In genomic region chr17:74326506-74326905, GRCh38 we compare ENCODE assay signal across 2 cellular contexts.
TF ChIP-seq lines count a peak whose summit lies in the region.

No MANE protein-coding gene starts in this region.

TF ChIP-seq in IMR-90, 13 proteins besides CTCF, POLR2A, EP300 and RAD21 (continued from another document):
- no peak for TF ChIP-seq SMC3 (IDR thresholded peaks at IDR 0.05; ENCODE audit: low read depth, low read length)
- TF ChIP-seq MXI1 (IDR thresholded peaks at IDR 0.05; ENCODE audit: borderline replicate concordance, low read depth, low read length), result no peak
- TF ChIP-seq FOS (IDR thresholded peaks at IDR 0.05; ENCODE audit: low read depth, low read length), result no peak
- TF ChIP-seq RFX5 (IDR thresholded peaks at IDR 0.05; ENCODE audit: low read depth, low read length), result no peak
- TF ChIP-seq ELK1 (IDR thresholded peaks at IDR 0.05; ENCODE audit: borderline replicate concordance, low read depth, low read length), result no peak
- no peak for TF ChIP-seq NFE2L2 (IDR thresholded peaks at IDR 0.05; ENCODE audit: low read depth, low read length)
- no peak for TF ChIP-seq MAZ (IDR thresholded peaks at IDR 0.05; ENCODE audit: borderline replicate concordance, low read depth, low read length)
- TF ChIP-seq USF2 (IDR thresholded peaks at IDR 0.05; ENCODE audit: low read depth, low read length), result no peak
- no peak for TF ChIP-seq BHLHE40 (IDR thresholded peaks at IDR 0.05; ENCODE audit: low read depth, low read length)
- TF ChIP-seq MAFK (IDR thresholded peaks at IDR 0.05; ENCODE audit: low read depth, low read length), result no peak
- TF ChIP-seq RCOR1 (IDR thresholded peaks at IDR 0.05; ENCODE audit: insufficient replicate concordance, low read length), result no peak
- TF ChIP-seq CEBPB (IDR thresholded peaks at IDR 0.05; ENCODE audit: low read depth, low read length), result no peak

TF ChIP-seq in SK-N-SH treated with all-trans-retinoic acid at 6 μM for 48 hours, 23 proteins besides CTCF, POLR2A, EP300 and RAD21:
- TF ChIP-seq POU6F1 (CRISPR knock-in tag; IDR thresholded peaks at IDR 0.05; ENCODE audit: borderline replicate concordance, low read depth), result no peak
- TF ChIP-seq PPARA (CRISPR knock-in tag; IDR thresholded peaks at IDR 0.05; ENCODE audit: borderline replicate concordance), result no peak
- no peak for TF ChIP-seq CSDC2 (CRISPR knock-in tag; IDR thresholded peaks at IDR 0.05)
- no peak for TF ChIP-seq ZFP30 (CRISPR knock-in tag; IDR thresholded peaks at IDR 0.05)
- TF ChIP-seq ISL1 (CRISPR knock-in tag; IDR thresholded peaks at IDR 0.05), result no peak
- no peak for TF ChIP-seq TCF4 (CRISPR knock-in tag; IDR thresholded peaks at IDR 0.05; ENCODE audit: borderline replicate concordance)
- TF ChIP-seq ARNTL (CRISPR knock-in tag; IDR thresholded peaks at IDR 0.05; ENCODE audit: borderline replicate concordance, low read depth), result no peak
- TF ChIP-seq ZNF70 (CRISPR knock-in tag; IDR thresholded peaks at IDR 0.05), result no peak
- no peak for TF ChIP-seq ZNF8 (CRISPR knock-in tag; IDR thresholded peaks at IDR 0.05)
- TF ChIP-seq TOX (CRISPR knock-in tag; IDR thresholded peaks at IDR 0.05; ENCODE audit: borderline replicate concordance), result no peak
- no peak for TF ChIP-seq ESRRG (CRISPR knock-in tag; IDR thresholded peaks at IDR 0.05)
- TF ChIP-seq SNAI2 (CRISPR knock-in tag; IDR thresholded peaks at IDR 0.05), result no peak
- TF ChIP-seq PATZ1 (CRISPR knock-in tag; IDR thresholded peaks at IDR 0.05; ENCODE audit: borderline replicate concordance), result no peak
- no peak for TF ChIP-seq RARB (CRISPR knock-in tag; IDR thresholded peaks at IDR 0.05)
- no peak for TF ChIP-seq ZFP3 (CRISPR knock-in tag; IDR thresholded peaks at IDR 0.05)
- TF ChIP-seq BACH2 (CRISPR knock-in tag; IDR thresholded peaks at IDR 0.05; ENCODE audit: borderline replicate concordance), result no peak
- no peak for TF ChIP-seq OSR1 (CRISPR knock-in tag; IDR thresholded peaks at IDR 0.05)
- no peak for TF ChIP-seq TSHZ2 (CRISPR knock-in tag; IDR thresholded peaks at IDR 0.05)
- TF ChIP-seq GLIS3 (CRISPR knock-in tag; IDR thresholded peaks at IDR 0.05), result no peak
